1 cellular context compared by ENCODE assay signal in the genomic region with DNA sequence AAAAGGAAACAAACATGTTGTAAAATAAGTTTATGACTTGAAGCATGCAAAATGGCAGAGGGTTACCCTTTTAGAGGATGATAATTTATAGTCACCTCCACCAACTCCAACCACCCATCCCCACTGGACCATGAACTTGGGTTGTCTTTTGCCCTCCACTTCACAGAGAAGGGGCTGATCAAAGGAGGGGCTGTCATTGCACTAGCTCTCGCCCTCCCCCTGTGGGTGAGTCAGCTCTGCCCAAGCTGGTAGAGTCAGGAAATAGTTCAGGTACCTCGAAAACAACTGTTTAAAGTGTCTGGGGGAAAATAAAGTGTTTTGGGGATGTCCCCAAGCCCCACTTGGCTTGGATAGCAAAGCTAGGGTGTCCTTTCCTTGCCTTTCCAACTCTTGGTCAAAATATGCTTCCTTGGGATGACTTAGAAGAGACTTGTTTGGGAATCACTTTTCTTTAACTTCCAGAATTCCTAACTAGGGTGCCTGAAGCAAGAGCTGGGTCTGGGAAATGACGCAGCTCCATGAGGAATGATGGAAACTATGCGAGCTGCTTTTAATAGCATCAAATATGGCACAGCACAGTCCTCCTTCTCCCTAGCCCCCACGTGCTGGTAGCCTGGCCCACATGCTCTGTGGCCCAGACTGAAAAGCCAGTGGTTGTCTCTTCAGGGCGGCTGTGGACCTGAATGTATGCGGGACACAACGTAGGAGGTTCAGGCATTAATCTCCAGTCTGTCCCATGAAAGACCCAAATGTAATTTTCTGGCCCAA.
TF ChIP-seq lines count a peak whose summit lies in the region.

No MANE protein-coding gene starts in this region.

TF ChIP-seq in HepG2, 621 proteins besides CTCF, POLR2A, EP300 and RAD21 (continued from another document and continues in another):
- TF ChIP-seq PAXIP1 (CRISPR knock-in tag; conservative IDR thresholded peaks at IDR 0.05) (peak; percentile 66), SP5 (CRISPR knock-in tag; IDR thresholded peaks at IDR 0.05; ENCODE audit: borderline replicate concordance, low read depth) (peak; percentile 84; the same call in 1 of the 2 replicates), ZNF263 (CRISPR knock-in tag; IDR thresholded peaks at IDR 0.05) (peak; percentile 37; the same call in 1 of the 2 replicates), BRCA1 (CRISPR knock-in tag; IDR thresholded peaks at IDR 0.05) (no peak), ZGPAT (CRISPR knock-in tag; IDR thresholded peaks at IDR 0.05) (no peak), ZNF75D (CRISPR knock-in tag; IDR thresholded peaks at IDR 0.05; ENCODE audit: borderline replicate concordance) (no peak), MAFF (IDR thresholded peaks at IDR 0.05; ENCODE audit: low read depth, low read length) (no peak), FOXP4 (CRISPR knock-in tag; IDR thresholded peaks at IDR 0.05) (0 out of 2 replicates have a peak, but pooled peaks have one; percentile 18), SKI (IDR thresholded peaks at IDR 0.05; ENCODE audit: partially characterized antibody) (peak; percentile 22), GATA4 (IDR thresholded peaks at IDR 0.05; ENCODE audit: borderline replicate concordance, low read depth) (no peak), XRCC5 (optimal IDR thresholded peaks at IDR 0.05; ENCODE audit: low read length) (peak; percentile 22), IRX3 (CRISPR knock-in tag; IDR thresholded peaks at IDR 0.05; ENCODE audit: borderline replicate concordance, low read depth) (no peak), PAX8 (CRISPR knock-in tag; IDR thresholded peaks at IDR 0.05; ENCODE audit: borderline replicate concordance) (no peak), HOXA7 (CRISPR knock-in tag; IDR thresholded peaks at IDR 0.05) (no peak), ZNF33B (CRISPR knock-in tag; IDR thresholded peaks at IDR 0.05) (no peak), SAP130 (CRISPR knock-in tag; IDR thresholded peaks at IDR 0.05; ENCODE audit: low read depth) (peak; percentile 61), NFE2L2 (IDR thresholded peaks at IDR 0.05; ENCODE audit: low read length) (no peak), HNF4G (IDR thresholded peaks at IDR 0.05; ENCODE audit: borderline replicate concordance, low read depth, low read length) (peak; percentile 64; the same call in 1 of the 2 replicates), HNF4G (CRISPR knock-in tag; IDR thresholded peaks at IDR 0.05; ENCODE audit: borderline replicate concordance, low read depth) (no peak), NR2F2 (IDR thresholded peaks at IDR 0.05; ENCODE audit: borderline replicate concordance, low read depth) (no peak), ZNF589 (CRISPR knock-in tag; conservative IDR thresholded peaks at IDR 0.05) (no peak), ZNF772 (CRISPR knock-in tag; IDR thresholded peaks at IDR 0.05) (no peak), ZNF33A (CRISPR knock-in tag; IDR thresholded peaks at IDR 0.05; ENCODE audit: borderline replicate concordance) (no peak), RARA (CRISPR knock-in tag; IDR thresholded peaks at IDR 0.05) (peak; percentile 64), ZEB1 (IDR thresholded peaks at IDR 0.05; ENCODE audit: insufficient replicate concordance, low read depth) (no peak), ELF3 (CRISPR knock-in tag; IDR thresholded peaks at IDR 0.05) (no peak), ZNF432 (CRISPR knock-in tag; IDR thresholded peaks at IDR 0.05; ENCODE audit: borderline replicate concordance) (no peak), LCORL (IDR thresholded peaks at IDR 0.05) (no peak), LCORL (CRISPR knock-in tag; IDR thresholded peaks at IDR 0.05) (peak; percentile 54; the same call in 1 of the 2 replicates), ZNF83 (CRISPR knock-in tag; IDR thresholded peaks at IDR 0.05; ENCODE audit: borderline replicate concordance) (no peak), NR2F6 (IDR thresholded peaks at IDR 0.05) (peak; percentile 27; the same call in 1 of the 2 replicates), NR2F6 (CRISPR knock-in tag; IDR thresholded peaks at IDR 0.05) (peak; percentile 37; the same call in 1 of the 2 replicates), ZNF530 (CRISPR knock-in tag; IDR thresholded peaks at IDR 0.05; ENCODE audit: low read depth) (no peak), YY1 (IDR thresholded peaks at IDR 0.05; ENCODE audit: insufficient read depth, insufficient replicate concordance, low read depth, low read length) (peak; percentile 37), GFI1 (CRISPR knock-in tag; IDR thresholded peaks at IDR 0.05; ENCODE audit: borderline replicate concordance) (no peak), ZNF879 (CRISPR knock-in tag; IDR thresholded peaks at IDR 0.05) (no peak), HDAC2 (CRISPR knock-in tag; IDR thresholded peaks at IDR 0.05) (no peak), MED1 (CRISPR knock-in tag; IDR thresholded peaks at IDR 0.05) (no peak; the same call in 1 of the 2 replicates), TBL1XR1 (IDR thresholded peaks at IDR 0.05; ENCODE audit: borderline replicate concordance, low read length, partially characterized antibody) (no peak), ZSCAN5A (CRISPR knock-in tag; IDR thresholded peaks at IDR 0.05; ENCODE audit: borderline replicate concordance) (no peak), CEBPG (CRISPR knock-in tag; IDR thresholded peaks at IDR 0.05) (peak; percentile 45; the same call in 1 of the 2 replicates), JUND (CRISPR knock-in tag; IDR thresholded peaks at IDR 0.05) (peak; percentile 58; the same call in 1 of the 2 replicates), PHF20 (CRISPR knock-in tag; IDR thresholded peaks at IDR 0.05) (no peak), MED13 (CRISPR knock-in tag; IDR thresholded peaks at IDR 0.05) (no peak)
- TF ChIP-seq, protein P1, sequence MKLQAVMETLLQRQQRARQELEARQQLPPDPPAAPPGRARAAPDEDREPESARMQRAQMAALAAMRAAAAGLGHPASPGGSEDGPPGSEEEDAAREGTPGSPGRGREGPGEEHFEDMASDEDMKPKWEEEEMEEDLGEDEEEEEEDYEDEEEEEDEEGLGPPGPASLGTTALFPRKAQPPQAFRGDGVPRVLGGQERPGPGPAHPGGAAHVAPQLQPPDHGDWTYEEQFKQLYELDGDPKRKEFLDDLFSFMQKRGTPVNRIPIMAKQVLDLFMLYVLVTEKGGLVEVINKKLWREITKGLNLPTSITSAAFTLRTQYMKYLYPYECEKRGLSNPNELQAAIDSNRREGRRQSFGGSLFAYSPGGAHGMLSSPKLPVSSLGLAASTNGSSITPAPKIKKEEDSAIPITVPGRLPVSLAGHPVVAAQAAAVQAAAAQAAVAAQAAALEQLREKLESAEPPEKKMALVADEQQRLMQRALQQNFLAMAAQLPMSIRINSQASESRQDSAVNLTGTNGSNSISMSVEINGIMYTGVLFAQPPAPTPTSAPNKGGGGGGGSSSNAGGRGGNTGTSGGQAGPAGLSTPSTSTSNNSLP (IDR thresholded peaks at IDR 0.05; ENCODE audit: low read depth, low read length), result peak; percentile 35; the same call in 1 of the 2 replicates
- TF ChIP-seq, protein P2, sequence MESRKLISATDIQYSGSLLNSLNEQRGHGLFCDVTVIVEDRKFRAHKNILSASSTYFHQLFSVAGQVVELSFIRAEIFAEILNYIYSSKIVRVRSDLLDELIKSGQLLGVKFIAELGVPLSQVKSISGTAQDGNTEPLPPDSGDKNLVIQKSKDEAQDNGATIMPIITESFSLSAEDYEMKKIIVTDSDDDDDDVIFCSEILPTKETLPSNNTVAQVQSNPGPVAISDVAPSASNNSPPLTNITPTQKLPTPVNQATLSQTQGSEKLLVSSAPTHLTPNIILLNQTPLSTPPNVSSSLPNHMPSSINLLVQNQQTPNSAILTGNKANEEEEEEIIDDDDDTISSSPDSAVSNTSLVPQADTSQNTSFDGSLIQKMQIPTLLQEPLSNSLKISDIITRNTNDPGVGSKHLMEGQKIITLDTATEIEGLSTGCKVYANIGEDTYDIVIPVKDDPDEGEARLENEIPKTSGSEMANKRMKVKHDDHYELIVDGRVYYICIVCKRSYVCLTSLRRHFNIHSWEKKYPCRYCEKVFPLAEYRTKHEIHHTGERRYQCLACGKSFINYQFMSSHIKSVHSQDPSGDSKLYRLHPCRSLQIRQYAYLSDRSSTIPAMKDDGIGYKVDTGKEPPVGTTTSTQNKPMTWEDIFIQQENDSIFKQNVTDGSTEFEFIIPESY (CRISPR knock-in tag; IDR thresholded peaks at IDR 0.05), result no peak
- TF ChIP-seq, protein P3, sequence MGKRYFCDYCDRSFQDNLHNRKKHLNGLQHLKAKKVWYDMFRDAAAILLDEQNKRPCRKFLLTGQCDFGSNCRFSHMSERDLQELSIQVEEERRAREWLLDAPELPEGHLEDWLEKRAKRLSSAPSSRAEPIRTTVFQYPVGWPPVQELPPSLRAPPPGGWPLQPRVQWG (CRISPR knock-in tag; IDR thresholded peaks at IDR 0.05; ENCODE audit: borderline replicate concordance, low read depth), result no peak
- TF ChIP-seq, protein P4, sequence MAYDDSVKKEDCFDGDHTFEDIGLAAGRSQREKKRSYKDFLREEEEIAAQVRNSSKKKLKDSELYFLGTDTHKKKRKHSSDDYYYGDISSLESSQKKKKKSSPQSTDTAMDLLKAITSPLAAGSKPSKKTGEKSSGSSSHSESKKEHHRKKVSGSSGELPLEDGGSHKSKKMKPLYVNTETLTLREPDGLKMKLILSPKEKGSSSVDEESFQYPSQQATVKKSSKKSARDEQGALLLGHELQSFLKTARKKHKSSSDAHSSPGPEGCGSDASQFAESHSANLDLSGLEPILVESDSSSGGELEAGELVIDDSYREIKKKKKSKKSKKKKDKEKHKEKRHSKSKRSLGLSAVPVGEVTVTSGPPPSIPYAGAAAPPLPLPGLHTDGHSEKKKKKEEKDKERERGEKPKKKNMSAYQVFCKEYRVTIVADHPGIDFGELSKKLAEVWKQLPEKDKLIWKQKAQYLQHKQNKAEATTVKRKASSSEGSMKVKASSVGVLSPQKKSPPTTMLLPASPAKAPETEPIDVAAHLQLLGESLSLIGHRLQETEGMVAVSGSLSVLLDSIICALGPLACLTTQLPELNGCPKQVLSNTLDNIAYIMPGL (CRISPR knock-in tag; IDR thresholded peaks at IDR 0.05; ENCODE audit: borderline replicate concordance in 1 of 2, low read depth in 1 of 2), result no peak
- TF ChIP-seq, protein P5, sequence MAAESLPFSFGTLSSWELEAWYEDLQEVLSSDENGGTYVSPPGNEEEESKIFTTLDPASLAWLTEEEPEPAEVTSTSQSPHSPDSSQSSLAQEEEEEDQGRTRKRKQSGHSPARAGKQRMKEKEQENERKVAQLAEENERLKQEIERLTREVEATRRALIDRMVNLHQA (CRISPR knock-in tag; IDR thresholded peaks at IDR 0.05), result no peak
